ENCODE assay signal across 2 cellular contexts in genomic region chr3:58427661-58428361, GRCh38.
TF ChIP-seq lines count a peak whose summit lies in the region.

No MANE protein-coding gene starts in this region.

TF ChIP-seq in HepG2, 621 proteins besides CTCF, POLR2A, EP300 and RAD21:
- TF ChIP-seq, protein P1, sequence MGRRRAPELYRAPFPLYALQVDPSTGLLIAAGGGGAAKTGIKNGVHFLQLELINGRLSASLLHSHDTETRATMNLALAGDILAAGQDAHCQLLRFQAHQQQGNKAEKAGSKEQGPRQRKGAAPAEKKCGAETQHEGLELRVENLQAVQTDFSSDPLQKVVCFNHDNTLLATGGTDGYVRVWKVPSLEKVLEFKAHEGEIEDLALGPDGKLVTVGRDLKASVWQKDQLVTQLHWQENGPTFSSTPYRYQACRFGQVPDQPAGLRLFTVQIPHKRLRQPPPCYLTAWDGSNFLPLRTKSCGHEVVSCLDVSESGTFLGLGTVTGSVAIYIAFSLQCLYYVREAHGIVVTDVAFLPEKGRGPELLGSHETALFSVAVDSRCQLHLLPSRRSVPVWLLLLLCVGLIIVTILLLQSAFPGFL (CRISPR knock-in tag; IDR thresholded peaks at IDR 0.05) = no peak
- TF ChIP-seq ZNF781 (CRISPR knock-in tag; IDR thresholded peaks at IDR 0.05; ENCODE audit: borderline replicate concordance, not compliant biosample characterization) (no peak), RBFOX2 (IDR thresholded peaks at IDR 0.05; ENCODE audit: low read depth, low read length) (0 out of 2 replicates have a peak, but pooled peaks have one; percentile 28), FOXC1 (CRISPR knock-in tag; IDR thresholded peaks at IDR 0.05; ENCODE audit: borderline replicate concordance) (no peak)

TF ChIP-seq in endothelial cell of umbilical vein, 7 proteins besides CTCF, POLR2A, EP300 and RAD21 (continued from another document):
- TF ChIP-seq, protein P2, sequence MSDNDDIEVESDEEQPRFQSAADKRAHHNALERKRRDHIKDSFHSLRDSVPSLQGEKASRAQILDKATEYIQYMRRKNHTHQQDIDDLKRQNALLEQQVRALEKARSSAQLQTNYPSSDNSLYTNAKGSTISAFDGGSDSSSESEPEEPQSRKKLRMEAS (IDR thresholded peaks at IDR 0.05; ENCODE audit: insufficient read depth, insufficient read length) = no peak
- TF ChIP-seq POLR2AphosphoS5 (IDR thresholded peaks at IDR 0.05; ENCODE audit: insufficient read depth, low read depth, low read length) (no peak), FOS (IDR thresholded peaks at IDR 0.05; ENCODE audit: borderline replicate concordance, insufficient read depth, low read length) (no peak), EZH2 (IDR thresholded peaks at IDR 0.05; ENCODE audit: borderline replicate concordance, low read depth, low read length, severe bottlenecking) (no peak), GATA2 (IDR thresholded peaks at IDR 0.05; ENCODE audit: insufficient read depth, insufficient read length, low read depth, low read length) (no peak), MYC (IDR thresholded peaks at IDR 0.05; ENCODE audit: low read depth, low read length) (no peak)
TF ChIP-seq in endothelial cell of umbilical vein: peak in this region for 0.
